22 cellular contexts compared by ENCODE assay signal in genomic region chr10:73732931-73733623, GRCh38. TPM values are rescaled to one million over a fixed set of nuclear protein-coding genes. Genes with fewer than 3 reads are reported as not detected.
DNase-seq lines count a peak whose midpoint lies in the region; ATAC-seq, FAIRE-seq and TF ChIP-seq lines count a peak whose summit lies in the region.
"Had no signal": no experiment of that assay in that cellular context is flagged by ENCODE, and none has a peak within 500 bp of the region (broad histone marks: within the 10 kb centered on the region; RNA-seq: fewer than 3 reads in every experiment).

No MANE protein-coding gene starts in this region.

- H3K9me3 ChIP-seq in left ventricle myocardium inferior (replicated peaks): no peaks in the 10 kb centered on the region
- no peaks in the 10 kb centered on the region for H3K9me3 ChIP-seq in kidney (ENCODE audit: control insufficient read depth in 1 of 2, low read length in 2 of 2)

- TF ChIP-seq POLR2A in GM12891 (IDR thresholded peaks at IDR 0.05; ENCODE audit: low read depth, low read length): no peak

- no peaks in the 10 kb centered on the region for H4K20me1 ChIP-seq in GM23338 (replicated peaks; ENCODE audit: insufficient read depth)

- H3K79me2 ChIP-seq in GM23338 (replicated peaks; ENCODE audit: insufficient read depth): peaks cover 19% of the 10 kb centered on the region

- peak overlapping the region; percentile 50 for H3K27ac ChIP-seq in left ventricle myocardium inferior (replicated peaks)
- H3K27ac ChIP-seq in GM23338 (ENCODE audit: low read depth): no peak overlapping the region
- no peak overlapping the region for H3K27ac ChIP-seq in kidney (ENCODE audit: low read depth in 2 of 2, low read length in 2 of 2)
- H3K27ac ChIP-seq: C4-2B had no signal

- CTCF ChIA-PET in activated CD4-positive, alpha-beta T cell treated with anti-CD3 and anti-CD28 coated beads, Interleukin-2, amount 10 ng/mL, durations not matched to agents 7 days and 5 days (lab: Charles Lee): interaction anchor here (1.0 to 2.7 kb wide), 2 partner anchors 10 kb away, joined by 6 to 21 read pairs; partner anchors contain the start of gene SEC24C

- POLR2A ChIA-PET in activated CD4-positive, alpha-beta T cell treated with anti-CD3 and anti-CD28 coated beads, Interleukin-2, amount 10 ng/mL, durations not matched to agents 7 days and 5 days (lab: Charles Lee): no interaction called here

- peak overlapping the region; percentile 71; the same call in 1 of the 2 replicates for H3K4me2 ChIP-seq in GM23338

- H3K9me2 ChIP-seq in GM23338 (ENCODE audit: insufficient read depth): no peaks in the 10 kb centered on the region

- peaks cover 6% of the 10 kb centered on the region for H3K27me3 Mint-ChIP-seq in GM23338 (ENCODE audit: insufficient read depth, low read depth, poor library complexity)
- no peaks in the 10 kb centered on the region for H3K27me3 Mint-ChIP-seq in activated CD4-positive, alpha-beta T cell treated with anti-CD3 and anti-CD28 coated beads, Interleukin-2, amount 10 ng/mL, durations not matched to agents 7 days and 5 days

- no peak overlapping the region; the same call in 1 of the 2 replicates for H2AFZ ChIP-seq in GM23338

- H3K27ac Mint-ChIP-seq in GM23338: no peak overlapping the region
- H3K27ac Mint-ChIP-seq in activated CD4-positive, alpha-beta T cell treated with anti-CD3 and anti-CD28 coated beads, Interleukin-2, amount 10 ng/mL, durations not matched to agents 7 days and 5 days: no peak overlapping the region

- no peak for TF ChIP-seq CTCF in left ventricle myocardium inferior (IDR thresholded peaks at IDR 0.05; ENCODE audit: borderline replicate concordance)
- no peak for TF ChIP-seq CTCF in GM23338 (conservative IDR thresholded peaks at IDR 0.05; ENCODE audit: low read depth in 2 of 2)
- no peak for TF ChIP-seq CTCF in kidney (IDR thresholded peaks at IDR 0.05; ENCODE audit: borderline replicate concordance, extremely low read depth, insufficient read depth)

- H3K9me3 Mint-ChIP-seq in GM23338: no peaks in the 10 kb centered on the region
- H3K9me3 Mint-ChIP-seq in activated CD4-positive, alpha-beta T cell treated with anti-CD3 and anti-CD28 coated beads, Interleukin-2, amount 10 ng/mL, durations not matched to agents 7 days and 5 days: no peaks in the 10 kb centered on the region
- H3K9me3 Mint-ChIP-seq: CD8-positive, alpha-beta memory T cell; HFFc6 had no signal

- H3K4me1 ChIP-seq in left ventricle myocardium inferior (peaks cover 73% of the 10 kb centered on the region), GM23338 (ENCODE audit: insufficient read depth) (peaks cover 12% of the 10 kb centered on the region), kidney (ENCODE audit: control insufficient read depth in 1 of 2, insufficient read depth in 1 of 2, low read depth in 1 of 2, low read length in 2 of 2) (peaks cover 0 to 7% of the 10 kb centered on the region in 2 donors)

- intact Hi-C loops in left ventricle myocardium inferior (cut with micrococcal nuclease): no loop called here
- intact Hi-C loops in cardiac septum (cut with DNase I): loop anchor here (5.0 kb wide), 1 partner anchor 86 kb away; no protein-coding TSS in a partner anchor
- intact Hi-C loops in kidney (cut with DNase I): no loop called here

- peak overlapping the region; percentile 42 for H3K4me3 ChIP-seq in left ventricle myocardium inferior
- H3K4me3 ChIP-seq in GM23338: peak overlapping the region; percentile 59
- no peak overlapping the region for H3K4me3 ChIP-seq in kidney (ENCODE audit: low read length in 2 of 2)

- peak; percentile 29 for ATAC-seq in GM23338

- peaks cover 10% of the 10 kb centered on the region; the same call in 1 of the 3 replicates for H3K36me3 Mint-ChIP-seq in GM23338 (ENCODE audit: low read depth)
- peaks cover 8% of the 10 kb centered on the region for H3K36me3 Mint-ChIP-seq in activated CD4-positive, alpha-beta T cell treated with anti-CD3 and anti-CD28 coated beads, Interleukin-2, amount 10 ng/mL, durations not matched to agents 7 days and 5 days (ENCODE audit: low read depth)

- FAIRE-seq in kidney (lab: Jason Lieb, UNC) (no peak), GM12891 (lab: Jason Lieb, UNC) (no peak)
- FAIRE-seq: H54, RCC 7860 had no signal

- DNase-seq in left ventricle myocardium inferior: no peak
- no peak for DNase-seq in cardiac septum (ENCODE audit: low spot score)
- DNase-seq in GM23338 (ENCODE audit: low spot score): peak; percentile 78
- peak; percentile 75 for DNase-seq in kidney
- DNase-seq in GM12891 (ENCODE audit: insufficient read length, low spot score): no peak
- DNase-seq in activated CD4-positive, alpha-beta T cell treated with anti-CD3 and anti-CD28 coated beads, Interleukin-2, amount 10 ng/mL, durations not matched to agents 7 days and 5 days: no peak
- DNase-seq: Calu3; CD8-positive, alpha-beta memory T cell; HFFc6; KBM-7; MM.1S; NCI-H1048; NCI-H1417 treated with DMSO at 0.1 percent for 48 hours; NCI-H187; NCI-H2107; NCI-H446 treated with DMSO at 0.1 percent for 48 hours; NCI-H526 treated with DMSO at 0.1 percent for 48 hours; OCI-M1; SHP77 had no signal

- 0 out of 3 replicates have a peak, but pooled peaks cover 3% of the 10 kb centered on the region for H3K4me1 Mint-ChIP-seq in GM23338
- H3K4me1 Mint-ChIP-seq in activated CD4-positive, alpha-beta T cell treated with anti-CD3 and anti-CD28 coated beads, Interleukin-2, amount 10 ng/mL, durations not matched to agents 7 days and 5 days: peaks cover 15% of the 10 kb centered on the region

- H3K36me3 ChIP-seq in left ventricle myocardium inferior (peaks cover 47% of the 10 kb centered on the region), GM23338 (ENCODE audit: insufficient read depth) (peaks cover under 1% of the 10 kb centered on the region; the same call in 1 of the 2 replicates), kidney (ENCODE audit: control insufficient read depth in 1 of 2, insufficient read depth in 2 of 2, low read length in 2 of 2) (peaks cover 0 to 3% of the 10 kb centered on the region in 2 donors)

- peaks cover 15% of the 10 kb centered on the region; the same call in 1 of the 2 replicates for H3F3A ChIP-seq in GM23338 (replicated peaks; ENCODE audit: low read depth)

- no peaks in the 10 kb centered on the region for H3K27me3 ChIP-seq in left ventricle myocardium inferior (ENCODE audit: low read depth)
- no peaks in the 10 kb centered on the region for H3K27me3 ChIP-seq in GM23338 (ENCODE audit: insufficient read depth)

- H3K4me3 Mint-ChIP-seq in GM23338: no peak overlapping the region
- H3K4me3 Mint-ChIP-seq in activated CD4-positive, alpha-beta T cell treated with anti-CD3 and anti-CD28 coated beads, Interleukin-2, amount 10 ng/mL, durations not matched to agents 7 days and 5 days: no peak overlapping the region

- no peak overlapping the region for H3K9ac ChIP-seq in kidney (ENCODE audit: low read length in 2 of 2)

TF ChIP-seq in GM23338, 12 proteins besides CTCF, POLR2A, EP300 and RAD21 (continues in another document):
- TF ChIP-seq NANOG (IDR thresholded peaks at IDR 0.05; ENCODE audit: borderline replicate concordance): no peak

TF ChIP-seq in GM12891, 5 proteins besides CTCF, POLR2A, EP300 and RAD21:
- TF ChIP-seq TAF1 (IDR thresholded peaks at IDR 0.05; ENCODE audit: low read depth, low read length) (no peak), POLR2AphosphoS5 (IDR thresholded peaks at IDR 0.05; ENCODE audit: low read depth, low read length) (no peak), SPI1 (IDR thresholded peaks at IDR 0.05; ENCODE audit: low read depth, low read length) (no peak), PAX5 (IDR thresholded peaks at IDR 0.05; ENCODE audit: insufficient read depth, low read length, severe bottlenecking) (no peak), POU2F2 (IDR thresholded peaks at IDR 0.05; ENCODE audit: low read depth, low read length) (no peak)

RNA-seq across cellular contexts. Expression of gene SEC24C, which starts 11.1 kb away (rescaled TPM):
- total RNA-seq in left ventricle myocardium inferior: 42.2 TPM
- total RNA-seq in cardiac septum: 55.1 TPM
- total RNA-seq in GM23338 (2014; rRNA removed; shearing (Covaris generic)): 64.2 and 72.9 TPM in 2 replicates
- 16.9 and 17.0 TPM in 2 replicates for polyA plus RNA-seq in GM23338 (2016; fragmentation: Nextera tagmentation; extraction: Ambion mirVana)
- total RNA-seq in kidney: 66.9 TPM
- polyA plus RNA-seq in kidney (ENCODE audit: insufficient read depth, low read depth, low replicate concordance): 39.2 TPM
- 61.0 TPM for polyA plus RNA-seq in GM12891 (2012; ENCODE audit: low read depth, missing spikeins)
- 10 to 100 TPM; 93.1 to 93.2 TPM for total RNA-seq in activated CD4-positive, alpha-beta T cell treated with anti-CD3 and anti-CD28 coated beads, Interleukin-2, amount 10 ng/mL, durations not matched to agents 7 days and 5 days

RNA-seq across cellular contexts. Expression of gene AGAP5, which starts 35.2 kb away (rescaled TPM):
- 3.3 TPM for total RNA-seq in left ventricle myocardium inferior
- total RNA-seq in cardiac septum: 5.2 TPM
- 5.3 and 6.7 TPM in 2 replicates for total RNA-seq in GM23338 (2014; rRNA removed; shearing (Covaris generic))
- polyA plus RNA-seq in GM23338 (2016; fragmentation: Nextera tagmentation; extraction: Ambion mirVana): 4.3 and 5.0 TPM in 2 replicates
- 9.9 TPM for total RNA-seq in kidney
- polyA plus RNA-seq in kidney (ENCODE audit: insufficient read depth, low read depth, low replicate concordance): 3.8 TPM
- polyA plus RNA-seq in GM12891 (2012; ENCODE audit: low read depth, missing spikeins): 2.6 TPM
- 10 to 100 TPM in 1 of 2 experiments, 1 to 10 TPM in 1; 8.9 to 10.2 TPM for total RNA-seq in activated CD4-positive, alpha-beta T cell treated with anti-CD3 and anti-CD28 coated beads, Interleukin-2, amount 10 ng/mL, durations not matched to agents 7 days and 5 days

RNA-seq across cellular contexts. Expression of gene CHCHD1, which starts 48.8 kb away (rescaled TPM):
- total RNA-seq in left ventricle myocardium inferior: 27.4 TPM
- total RNA-seq in cardiac septum: 19.5 TPM
- total RNA-seq in GM23338 (2014; rRNA removed; shearing (Covaris generic)): 40.6 and 41.1 TPM in 2 replicates
- 187 and 196 TPM in 2 replicates for polyA plus RNA-seq in GM23338 (2016; fragmentation: Nextera tagmentation; extraction: Ambion mirVana)
- 23.4 TPM for total RNA-seq in kidney
- polyA plus RNA-seq in kidney (ENCODE audit: insufficient read depth, low read depth, low replicate concordance): 105 TPM
- polyA plus RNA-seq in GM12891 (2012; ENCODE audit: low read depth, missing spikeins): 79.1 TPM
- total RNA-seq in activated CD4-positive, alpha-beta T cell treated with anti-CD3 and anti-CD28 coated beads, Interleukin-2, amount 10 ng/mL, durations not matched to agents 7 days and 5 days: 10 to 100 TPM; 22.3 to 27.4 TPM

RNA-seq across cellular contexts. Expression of gene ZSWIM8, which starts 52.3 kb away (rescaled TPM):
- total RNA-seq in left ventricle myocardium inferior (46.2 TPM), cardiac septum (57.1 TPM), kidney (91.8 TPM)
- total RNA-seq in GM23338 (2014; rRNA removed; shearing (Covaris generic)): 30.4 and 40.5 TPM in 2 replicates
- polyA plus RNA-seq in GM23338 (2016; fragmentation: Nextera tagmentation; extraction: Ambion mirVana) (20.0 and 20.5 TPM in 2 replicates), kidney (ENCODE audit: insufficient read depth, low read depth, low replicate concordance) (96.7 TPM)
- 51.6 TPM for polyA plus RNA-seq in GM12891 (2012; ENCODE audit: low read depth, missing spikeins)
- total RNA-seq in activated CD4-positive, alpha-beta T cell treated with anti-CD3 and anti-CD28 coated beads, Interleukin-2, amount 10 ng/mL, durations not matched to agents 7 days and 5 days: 10 to 100 TPM; 79.2 to 87.3 TPM

Comparison
In these comparisons a context has a peak if more than half of its experiments do, and no peak if none do; other contexts are left out.
1. DNase-seq: peak in GM23338 (single experiment) and kidney (single experiment); none in left ventricle myocardium inferior (single experiment), cardiac septum (single experiment), GM12891 (single experiment) and activated CD4-positive, alpha-beta T cell treated with anti-CD3 and anti-CD28 coated beads, Interleukin-2, amount 10 ng/mL, durations not matched to agents 7 days and 5 days (single experiment).
2. H3K4me3 ChIP-seq: peak in left ventricle myocardium inferior (single experiment) and GM23338 (single experiment); none in kidney (0 of 2).